8 cellular contexts compared by ENCODE assay signal in the genomic region with DNA sequence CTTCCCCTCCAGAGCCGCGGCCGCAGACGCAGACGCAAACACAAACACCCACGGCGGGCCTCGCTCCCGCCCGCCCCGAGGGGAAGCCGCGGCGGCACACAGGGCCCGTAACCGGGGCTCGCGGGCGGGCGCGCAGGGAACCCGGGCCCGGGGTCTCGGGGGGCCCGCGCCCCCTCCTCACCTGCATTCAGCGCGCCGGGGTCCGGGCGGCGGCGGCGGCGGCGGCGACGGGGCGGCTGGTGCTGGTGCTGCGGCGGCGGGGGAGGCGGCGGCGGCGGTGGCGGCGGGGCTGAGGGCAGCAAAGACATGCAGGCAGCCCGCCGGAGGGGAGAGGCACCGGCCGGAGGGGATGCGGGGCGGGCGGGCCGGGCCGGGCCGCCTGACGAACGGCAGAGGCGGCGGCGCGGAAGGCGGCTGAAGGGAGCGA. TPM values are rescaled to one million over a fixed set of nuclear protein-coding genes. Genes with fewer than 3 reads are reported as not detected.
DNase-seq lines count a peak whose midpoint lies in the region; ATAC-seq, FAIRE-seq and TF ChIP-seq lines count a peak whose summit lies in the region.

No MANE protein-coding gene starts in this region.

- no peak for ATAC-seq in thoracic aorta (ENCODE audit: insufficient number of reproducible peaks, low FRiP score, low read depth)

- no peak for FAIRE-seq in GM12891 (lab: Jason Lieb, UNC)

- H3K27me3 ChIP-seq in HAP-1 (ENCODE audit: low read depth) (no peaks in the 10 kb centered on the region), Peyer's patch (no peaks in the 10 kb centered on the region), duodenal mucosa (ENCODE audit: control insufficient read depth in 1 of 2, insufficient read depth in 2 of 2, low read length in 2 of 2) (no peaks in the 10 kb centered on the region), thoracic aorta (replicated peaks; ENCODE audit: insufficient read depth) (no peaks in the 10 kb centered on the region)

- TF ChIP-seq POLR2A in GM12891 (IDR thresholded peaks at IDR 0.05; ENCODE audit: low read depth, low read length) (no peak), Peyer's patch (IDR thresholded peaks at IDR 0.05) (peak; percentile 4 to 23)

- H3K36me3 ChIP-seq in HAP-1 (replicated peaks) (no peaks in the 10 kb centered on the region), Peyer's patch (no peaks in the 10 kb centered on the region), duodenal mucosa (ENCODE audit: control insufficient read depth in 1 of 2, insufficient read depth in 2 of 2, low read length in 2 of 2) (no peaks in the 10 kb centered on the region), mesodermal cell (ENCODE audit: control insufficient read depth, insufficient read depth, low read length) (no peaks in the 10 kb centered on the region), thoracic aorta (no peaks in the 10 kb centered on the region)

- WGBS in mesodermal cell (ENCODE audit: insufficient coverage in 2 of 2), 2 experiments, result 0% methylated on average over 15 to 36 of the region's 66 CpGs

- H3K4me3 ChIP-seq in HAP-1, result peak overlapping the region; percentile 78
- H3K4me3 ChIP-seq in Peyer's patch, result peak overlapping the region; percentile 92 to 96 (median 96)
- peak overlapping the region; percentile 82 to 86 for H3K4me3 ChIP-seq in duodenal mucosa (ENCODE audit: low read depth in 1 of 2, low read length in 2 of 2)
- H3K4me3 ChIP-seq in mesodermal cell (ENCODE audit: extremely low read depth, insufficient read depth, low read length, poor library complexity, severe bottlenecking), result peak overlapping the region; percentile 91
- H3K4me3 ChIP-seq in thoracic aorta, result peak overlapping the region; percentile 100

- TF ChIP-seq CTCF in Peyer's patch (IDR thresholded peaks at IDR 0.05) (no peak), thoracic aorta (IDR thresholded peaks at IDR 0.05) (no peak), GM13976 (IDR thresholded peaks at IDR 0.05; ENCODE audit: borderline replicate concordance, control extremely low read depth, extremely low read depth, insufficient read depth, missing control alignments) (no peak)

- H3K4me1 ChIP-seq in HAP-1 (peaks cover 12% of the 10 kb centered on the region), Peyer's patch (peaks cover 0 to 37% (median 15%) of the 10 kb centered on the region in 4 donors), duodenal mucosa (ENCODE audit: control insufficient read depth in 1 of 2, insufficient read depth in 2 of 2, low read length in 2 of 2) (peaks cover 37 to 42% of the 10 kb centered on the region in 2 donors), mesodermal cell (ENCODE audit: control insufficient read depth, insufficient read depth, low read length, poor library complexity, severe bottlenecking) (peaks cover 4% of the 10 kb centered on the region), thoracic aorta (ENCODE audit: control insufficient read depth in 1 of 2, low read depth in 2 of 2) (peaks cover 35 to 40% of the 10 kb centered on the region in 2 donors)

- H3K27ac ChIP-seq in Peyer's patch (peak overlapping the region; percentile 100), duodenal mucosa (ENCODE audit: low read depth, low read length) (peak overlapping the region; percentile 98), mesodermal cell (ENCODE audit: low read depth, low read length, severe bottlenecking) (no peak overlapping the region), thoracic aorta (peak overlapping the region; percentile 98 to 100)

- H3K9ac ChIP-seq in duodenal mucosa (ENCODE audit: low read depth in 1 of 2, low read length in 2 of 2), result peak overlapping the region; percentile 93 to 97

- DNase-seq in GM12891 (ENCODE audit: insufficient read length, low spot score) (peak; percentile 18), HAP-1 (ENCODE audit: low spot score in 2 of 2) (peak in 1 of 2 experiments; percentile 53), Peyer's patch (no peak), thoracic aorta (ENCODE audit: low spot score) (no peak), GM13976 (ENCODE audit: low spot score) (no peak), 8988T (no peak)

- H3K9me3 ChIP-seq in HAP-1, result no peaks in the 10 kb centered on the region
- H3K9me3 ChIP-seq in Peyer's patch, result no peaks in the 10 kb centered on the region
- H3K9me3 ChIP-seq in duodenal mucosa (ENCODE audit: control insufficient read depth in 1 of 2, low read length in 2 of 2), result no peaks in the 10 kb centered on the region
- H3K9me3 ChIP-seq in mesodermal cell (ENCODE audit: control insufficient read depth, low read length), result no peaks in the 10 kb centered on the region
- no peaks in the 10 kb centered on the region for H3K9me3 ChIP-seq in thoracic aorta

- in situ Hi-C loops in HAP-1 (cut with MboI; ENCODE audit: low sequenced_read_pairs), result no loop called here
- in situ Hi-C loops in GM13976 (cut with MboI; ENCODE audit: low sequenced_read_pairs, unreplicated experiment), result no loop called here

TF ChIP-seq in GM12891, 5 proteins besides CTCF, POLR2A, EP300 and RAD21:
- TF ChIP-seq PAX5 (IDR thresholded peaks at IDR 0.05; ENCODE audit: insufficient read depth, low read length, severe bottlenecking) (no peak), POU2F2 (IDR thresholded peaks at IDR 0.05; ENCODE audit: low read depth, low read length) (no peak), SPI1 (IDR thresholded peaks at IDR 0.05; ENCODE audit: low read depth, low read length) (no peak), POLR2AphosphoS5 (IDR thresholded peaks at IDR 0.05; ENCODE audit: low read depth, low read length) (no peak), TAF1 (IDR thresholded peaks at IDR 0.05; ENCODE audit: low read depth, low read length) (no peak)

RNA-seq across cellular contexts. Expression of gene CNOT6L, which starts 0.3 kb away (rescaled TPM):
- polyA plus RNA-seq in GM12891 (2012; ENCODE audit: low read depth, missing spikeins), result 1.1 TPM
- 10 to 100 TPM; 20.4 to 43.3 (median 33.6) TPM for total RNA-seq in Peyer's patch
- 13.7 TPM for polyA plus RNA-seq in mesodermal cell (2013, experiment 1 of 2)
- 13.4 TPM for polyA plus RNA-seq in mesodermal cell (2013, experiment 2 of 2)
- 10 to 100 TPM; 22.9 to 39.9 TPM for total RNA-seq in thoracic aorta

RNA-seq across cellular contexts. Expression of gene MRPL1, which starts 43.2 kb away (rescaled TPM):
- polyA plus RNA-seq in GM12891 (2012; ENCODE audit: low read depth, missing spikeins), result 31.5 TPM
- total RNA-seq in Peyer's patch (10 to 100 TPM; 12.8 to 30.5 (median 16.8) TPM), thoracic aorta (10 to 100 TPM in 1 of 2 donors, 1 to 10 TPM in 1; 6.1 to 22.5 TPM)
- 15.5 TPM for polyA plus RNA-seq in mesodermal cell (2013, experiment 1 of 2)
- 27.5 TPM for polyA plus RNA-seq in mesodermal cell (2013, experiment 2 of 2)
